1 cellular context compared by ENCODE assay signal in genomic region chr10:101694674-101695403, GRCh38.
A peak's percentile ranks its signal among the peaks of the same experiment; 100 is the strongest.
TF ChIP-seq lines count a peak whose summit lies in the region.

TSS of gene FBXW4 (minus strand) at chr10:101695170. CDS start at chr10:101695105, 65 bp downstream.

TF ChIP-seq in HepG2, 621 proteins besides CTCF, POLR2A, EP300 and RAD21 (continued from another document):
- TF ChIP-seq ELF3 (CRISPR knock-in tag; IDR thresholded peaks at IDR 0.05) (0 out of 2 replicates have a peak, but pooled peaks have one; percentile 3), NR2F6 (IDR thresholded peaks at IDR 0.05) (no peak), NR2F6 (CRISPR knock-in tag; IDR thresholded peaks at IDR 0.05) (no peak), PCBP1 (IDR thresholded peaks at IDR 0.05; ENCODE audit: borderline replicate concordance, low read depth, low read length) (peak; percentile 93; the same call in 1 of the 2 replicates), HOXA3 (CRISPR knock-in tag; IDR thresholded peaks at IDR 0.05) (peak; percentile 80), ZZZ3 (CRISPR knock-in tag; IDR thresholded peaks at IDR 0.05; ENCODE audit: borderline replicate concordance) (0 out of 2 replicates have a peak, but pooled peaks have one; percentile 51), TCF7L2 (IDR thresholded peaks at IDR 0.05; ENCODE audit: low read depth, low read length) (no peak), ZNF230 (CRISPR knock-in tag; IDR thresholded peaks at IDR 0.05) (peak; percentile 68; the same call in 1 of the 2 replicates), SRSF1 (optimal IDR thresholded peaks at IDR 0.05; ENCODE audit: low read depth, low read length) (peak; percentile 66), ZNF234 (CRISPR knock-in tag; conservative IDR thresholded peaks at IDR 0.05) (peak; percentile 21; the same call in 1 of the 2 replicates), TFE3 (CRISPR knock-in tag; IDR thresholded peaks at IDR 0.05) (peak; percentile 64; the same call in 1 of the 2 replicates), ATF7 (IDR thresholded peaks at IDR 0.05) (no peak), ATF7 (CRISPR knock-in tag; IDR thresholded peaks at IDR 0.05) (0 out of 2 replicates have a peak, but pooled peaks have one; percentile 18), REXO4 (CRISPR knock-in tag; IDR thresholded peaks at IDR 0.05; ENCODE audit: borderline replicate concordance) (0 out of 2 replicates have a peak, but pooled peaks have one; percentile 55), KLF6 (CRISPR knock-in tag; IDR thresholded peaks at IDR 0.05) (0 out of 2 replicates have a peak, but pooled peaks have one; percentile 43), ZNF556 (CRISPR knock-in tag; IDR thresholded peaks at IDR 0.05; ENCODE audit: borderline replicate concordance) (peak; percentile 78; the same call in 1 of the 2 replicates), IRX3 (CRISPR knock-in tag; IDR thresholded peaks at IDR 0.05; ENCODE audit: borderline replicate concordance, low read depth) (no peak; the same call in 1 of the 2 replicates), ZNF703 (CRISPR knock-in tag; IDR thresholded peaks at IDR 0.05; ENCODE audit: borderline replicate concordance) (0 out of 2 replicates have a peak, but pooled peaks have one; percentile 12), MIXL1 (CRISPR knock-in tag; IDR thresholded peaks at IDR 0.05) (peak; percentile 37; the same call in 1 of the 2 replicates), ZNF441 (CRISPR knock-in tag; IDR thresholded peaks at IDR 0.05; ENCODE audit: borderline replicate concordance) (peak; percentile 69; the same call in 1 of the 2 replicates), ZBTB1 (CRISPR knock-in tag; IDR thresholded peaks at IDR 0.05; ENCODE audit: borderline replicate concordance) (no peak), STAT5B (CRISPR knock-in tag; IDR thresholded peaks at IDR 0.05) (no peak), TFDP2 (CRISPR knock-in tag; IDR thresholded peaks at IDR 0.05) (peak; percentile 74; the same call in 1 of the 2 replicates), PTBP1 (IDR thresholded peaks at IDR 0.05; ENCODE audit: low read depth, low read length, poor library complexity, severe bottlenecking) (no peak), ARID4A (CRISPR knock-in tag; IDR thresholded peaks at IDR 0.05; ENCODE audit: borderline replicate concordance) (peak; percentile 47; the same call in 1 of the 2 replicates), GATAD2A (CRISPR knock-in tag; IDR thresholded peaks at IDR 0.05) (peak; percentile 35; the same call in 1 of the 2 replicates), FOXC1 (CRISPR knock-in tag; IDR thresholded peaks at IDR 0.05; ENCODE audit: borderline replicate concordance) (no peak), ZNF292 (CRISPR knock-in tag; IDR thresholded peaks at IDR 0.05; ENCODE audit: borderline replicate concordance, low read depth) (no peak), ZEB1 (IDR thresholded peaks at IDR 0.05; ENCODE audit: insufficient replicate concordance, low read depth) (no peak), ZNF749 (CRISPR knock-in tag; IDR thresholded peaks at IDR 0.05; ENCODE audit: borderline replicate concordance) (peak; percentile 77), ZNF598 (CRISPR knock-in tag; IDR thresholded peaks at IDR 0.05; ENCODE audit: borderline replicate concordance) (0 out of 2 replicates have a peak, but pooled peaks have one; percentile 31), MXD4 (CRISPR knock-in tag; IDR thresholded peaks at IDR 0.05) (0 out of 2 replicates have a peak, but pooled peaks have one; percentile 22), RELA (CRISPR knock-in tag; IDR thresholded peaks at IDR 0.05) (0 out of 2 replicates have a peak, but pooled peaks have one; percentile 74), ARID2 (CRISPR knock-in tag; IDR thresholded peaks at IDR 0.05; ENCODE audit: borderline replicate concordance) (no peak), MED8 (CRISPR knock-in tag; IDR thresholded peaks at IDR 0.05; ENCODE audit: insufficient replicate concordance) (peak; percentile 17), TBX2 (CRISPR knock-in tag; IDR thresholded peaks at IDR 0.05; ENCODE audit: borderline replicate concordance) (peak; percentile 43; the same call in 1 of the 2 replicates)
